20 cellular contexts compared by ENCODE assay signal in genomic region chr11:2574043-2574552, GRCh38.
DNase-seq lines count a peak whose midpoint lies in the region; ATAC-seq and TF ChIP-seq lines count a peak whose summit lies in the region.
"Had no signal": no experiment of that assay in that cellular context is flagged by ENCODE, and none has a peak within 500 bp of the region (broad histone marks: within the 10 kb centered on the region; RNA-seq: fewer than 3 reads in every experiment).

No MANE protein-coding gene starts in this region.

- H3K4me3 ChIP-seq in BLaER1 treated with 17β-estradiol and CSF1 and Interleukin-3, amounts not matched to agents 10 nM and 100 nM: no peak overlapping the region
- no peak overlapping the region for H3K4me3 ChIP-seq in RWPE2 (ENCODE audit: severe bottlenecking)
- H3K4me3 ChIP-seq in prostate gland: no peak overlapping the region
- H3K4me3 ChIP-seq: left lung had no signal

- H3K27me3 ChIP-seq in BLaER1 treated with 17β-estradiol and CSF1 and Interleukin-3, amounts not matched to agents 10 nM and 100 nM: no peaks in the 10 kb centered on the region
- H3K27me3 ChIP-seq in RWPE2 (ENCODE audit: insufficient read depth, poor library complexity, severe bottlenecking) (no peaks in the 10 kb centered on the region), prostate gland (replicated peaks; ENCODE audit: insufficient read depth) (no peaks in the 10 kb centered on the region)
- H3K27me3 ChIP-seq: brain microvascular endothelial cell, left lung had no signal

- peak overlapping the region in 10 of 11 experiments; percentile 19 to 58 (median 50); a peak in 16 of 22 replicates for H3K27ac ChIP-seq in BLaER1 treated with 17β-estradiol and CSF1 and Interleukin-3, amounts not matched to agents 10 nM and 100 nM
- H3K27ac ChIP-seq in RWPE2 (ENCODE audit: poor library complexity, severe bottlenecking) (no peak overlapping the region), prostate gland (peak overlapping the region; percentile 40 to 52)
- H3K27ac ChIP-seq: brain microvascular endothelial cell, left lung had no signal

- peaks cover 0 to 23% (median 0%) of the 10 kb centered on the region in 11 experiments; a peak in 3 of 22 replicates for H3K36me3 ChIP-seq in BLaER1 treated with 17β-estradiol and CSF1 and Interleukin-3, amounts not matched to agents 10 nM and 100 nM
- no peaks in the 10 kb centered on the region for H3K36me3 ChIP-seq in RWPE2 (ENCODE audit: low read depth)
- H3K36me3 ChIP-seq in prostate gland: no peaks in the 10 kb centered on the region
- H3K36me3 ChIP-seq: brain microvascular endothelial cell had no signal

- H3K4me1 ChIP-seq in BLaER1 treated with 17β-estradiol and CSF1 and Interleukin-3, amounts not matched to agents 10 nM and 100 nM: peaks cover 40 to 79% (median 62%) of the 10 kb centered on the region in 10 experiments
- H3K4me1 ChIP-seq in RWPE2 (ENCODE audit: insufficient read depth, poor library complexity, severe bottlenecking) (no peaks in the 10 kb centered on the region), prostate gland (replicated peaks) (peaks cover 7% of the 10 kb centered on the region)
- H3K4me1 ChIP-seq: left lung had no signal

- no peak for TF ChIP-seq CTCF in RWPE2 (IDR thresholded peaks at IDR 0.05; ENCODE audit: poor library complexity, severe bottlenecking)
- no peak for TF ChIP-seq CTCF in prostate gland (IDR thresholded peaks at IDR 0.05)

- peak; percentile 49 for DNase-seq in RWPE2 (ENCODE audit: low spot score)
- DNase-seq in left ventricle myocardium superior: peak; percentile 17
- DNase-seq in prostate gland (ENCODE audit: low spot score): no peak
- DNase-seq in NCI-H1417 treated with DMSO at 0.1 percent for 48 hours (lab: John Stamatoyannopoulos, UW): no peak
- DNase-seq in NCI-H1930 (lab: John Stamatoyannopoulos, UW): no peak
- DNase-seq: activated CD4-positive, CD25-positive, alpha-beta regulatory T cell; activated CD8-positive, alpha-beta T cell treated with anti-CD3 and anti-CD28 coated beads, Interleukin-2, amount 10 ng/mL, durations not matched to agents 7 days and 5 days; activated T-cell treated with anti-CD3 and anti-CD28 coated beads, Interleukin-2, amount 50 U/mL, for 4 hours; AML-193; brain microvascular endothelial cell; cortex of kidney; DND-41; NCI-H1048; NCI-H2081 treated with DMSO at 0.1 percent for 48 hours; NCI-H510A; SK-N-SH; stimulated activated CD4-positive, alpha-beta T cell treated with anti-CD3 and anti-CD28 coated beads, Interleukin-2, amount 100 ng/mL, for 48 hours had no signal

- no peak for TF ChIP-seq POLR2A in prostate gland (IDR thresholded peaks at IDR 0.05)

- H3K9ac ChIP-seq in BLaER1 treated with 17β-estradiol and CSF1 and Interleukin-3, amounts not matched to agents 10 nM and 100 nM: peak overlapping the region in 6 of 11 experiments; percentile 27 to 44 (median 32); a peak in 3 of 22 replicates
- H3K9ac ChIP-seq: SK-N-SH had no signal

- peak overlapping the region; percentile 51 to 73 (median 59); a peak in 21 of 22 replicates for H3K4me2 ChIP-seq in BLaER1 treated with 17β-estradiol and CSF1 and Interleukin-3, amounts not matched to agents 10 nM and 100 nM
- H3K4me2 ChIP-seq: SK-N-SH had no signal

- 83% methylated on average over 22 of the region's 22 CpGs for WGBS in prostate gland

- no peak for ATAC-seq in RWPE2 (ENCODE audit: low read depth)
- no peak for ATAC-seq in left ventricle myocardium superior
- ATAC-seq in GM21825 (IDR thresholded peaks at IDR 0.05; ENCODE audit: unreplicated experiment): no peak
- ATAC-seq: activated CD8-positive, alpha-beta T cell treated with anti-CD3 and anti-CD28 coated beads, Interleukin-2, amount 10 ng/mL, durations not matched to agents 7 days and 5 days; activated T-cell treated with anti-CD3 and anti-CD28 coated beads, Interleukin-2, amount 50 U/mL, for 4 hours; left lung had no signal

- intact Hi-C loops in left ventricle myocardium superior (cut with micrococcal nuclease) (no loop called here), prostate gland (cut with DNase I) (no loop called here)

- H4K20me1 ChIP-seq in BLaER1 treated with 17β-estradiol and CSF1 and Interleukin-3, amounts not matched to agents 10 nM and 100 nM: peaks cover 0 to 17% (median 0%) of the 10 kb centered on the region in 11 experiments; a peak in 2 of 22 replicates

- H3K9me3 ChIP-seq in BLaER1 treated with 17β-estradiol and CSF1 and Interleukin-3, amounts not matched to agents 10 nM and 100 nM (replicated peaks in 1 of 11): peaks cover 0 to 12% (median 0%) of the 10 kb centered on the region in 11 experiments; a peak in 7 of 22 replicates
- no peaks in the 10 kb centered on the region for H3K9me3 ChIP-seq in RWPE2 (ENCODE audit: severe bottlenecking)
- no peaks in the 10 kb centered on the region for H3K9me3 ChIP-seq in prostate gland
- H3K9me3 ChIP-seq: left lung, SK-N-SH had no signal

Comparison
In these comparisons a context has a peak if more than half of its experiments do, and no peak if none do; other contexts are left out.
1. DNase-seq: peak in RWPE2 (single experiment) and left ventricle myocardium superior (single experiment); none in prostate gland (single experiment), NCI-H1417 treated with DMSO at 0.1 percent for 48 hours (single experiment) and NCI-H1930 (0 of 2).